Comparison of ENCODE assay signal across 1 cellular context in the genomic region with DNA sequence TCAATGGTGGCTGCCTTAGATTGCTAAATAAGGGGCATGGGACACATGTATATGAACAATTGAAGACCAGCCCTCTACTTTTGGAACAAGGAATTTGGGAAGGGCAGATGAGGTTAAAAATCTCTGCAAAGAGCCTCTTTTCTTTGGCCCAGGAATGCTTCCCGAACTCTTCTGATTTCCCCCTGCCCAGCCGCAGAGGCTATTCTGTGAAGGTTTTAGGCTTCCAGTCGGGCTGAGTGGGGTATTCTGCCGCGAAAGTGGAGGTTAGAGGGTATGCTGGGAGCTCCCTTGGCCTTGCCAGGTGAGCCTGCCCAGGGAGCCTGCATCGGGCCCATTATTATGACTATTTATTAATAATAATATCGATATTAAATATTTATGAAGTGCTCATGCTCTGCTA.
TF ChIP-seq lines count a peak whose summit lies in the region.

No MANE protein-coding gene starts in this region.

TF ChIP-seq in HepG2, 621 proteins besides CTCF, POLR2A, EP300 and RAD21:
- TF ChIP-seq ZFP36 (IDR thresholded peaks at IDR 0.05; ENCODE audit: borderline replicate concordance, low read depth, low read length, partially characterized antibody) = no peak
- TF ChIP-seq HDAC1 (CRISPR knock-in tag; IDR thresholded peaks at IDR 0.05) = 0 out of 2 replicates have a peak, but pooled peaks have one; percentile 34
- TF ChIP-seq, protein P1, sequence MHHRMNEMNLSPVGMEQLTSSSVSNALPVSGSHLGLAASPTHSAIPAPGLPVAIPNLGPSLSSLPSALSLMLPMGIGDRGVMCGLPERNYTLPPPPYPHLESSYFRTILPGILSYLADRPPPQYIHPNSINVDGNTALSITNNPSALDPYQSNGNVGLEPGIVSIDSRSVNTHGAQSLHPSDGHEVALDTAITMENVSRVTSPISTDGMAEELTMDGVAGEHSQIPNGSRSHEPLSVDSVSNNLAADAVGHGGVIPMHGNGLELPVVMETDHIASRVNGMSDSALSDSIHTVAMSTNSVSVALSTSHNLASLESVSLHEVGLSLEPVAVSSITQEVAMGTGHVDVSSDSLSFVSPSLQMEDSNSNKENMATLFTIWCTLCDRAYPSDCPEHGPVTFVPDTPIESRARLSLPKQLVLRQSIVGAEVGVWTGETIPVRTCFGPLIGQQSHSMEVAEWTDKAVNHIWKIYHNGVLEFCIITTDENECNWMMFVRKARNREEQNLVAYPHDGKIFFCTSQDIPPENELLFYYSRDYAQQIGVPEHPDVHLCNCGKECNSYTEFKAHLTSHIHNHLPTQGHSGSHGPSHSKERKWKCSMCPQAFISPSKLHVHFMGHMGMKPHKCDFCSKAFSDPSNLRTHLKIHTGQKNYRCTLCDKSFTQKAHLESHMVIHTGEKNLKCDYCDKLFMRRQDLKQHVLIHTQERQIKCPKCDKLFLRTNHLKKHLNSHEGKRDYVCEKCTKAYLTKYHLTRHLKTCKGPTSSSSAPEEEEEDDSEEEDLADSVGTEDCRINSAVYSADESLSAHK (CRISPR knock-in tag; IDR thresholded peaks at IDR 0.05; ENCODE audit: borderline replicate concordance) = no peak
- TF ChIP-seq ZNF138 (CRISPR knock-in tag; IDR thresholded peaks at IDR 0.05; ENCODE audit: low read depth) = no peak
TF ChIP-seq in HepG2: peak in this region for 1.
